18 cellular contexts compared by ENCODE assay signal in genomic region chr2:127134235-127134634, GRCh38.
"Had no signal": no experiment of that assay in that cellular context is flagged by ENCODE, and none has a peak within 500 bp of the region (broad histone marks: within the 10 kb centered on the region; RNA-seq: fewer than 3 reads in every experiment).

No MANE protein-coding gene starts in this region.

- ATAC-seq: foreskin keratinocyte, left colon had no signal

- H3K4me3 Mint-ChIP-seq: activated CD4-positive, alpha-beta memory T cell treated with anti-CD3 and anti-CD28 coated beads for 36 hours; activated naive CD4-positive, alpha-beta T cell treated with anti-CD3 and anti-CD28 coated beads, Interleukin-2, amount 50 U/mL, for 24 hours; neural progenitor cell had no signal

- H3K4me3 ChIP-seq: adrenal gland, colonic mucosa, lung, neural progenitor cell, pancreas, sigmoid colon, spleen, tibial nerve, uterus had no signal

- H3K4me1 Mint-ChIP-seq: activated naive CD4-positive, alpha-beta T cell treated with anti-CD3 and anti-CD28 coated beads, Interleukin-2, amount 50 U/mL, for 24 hours; neural progenitor cell had no signal

- H3K27ac ChIP-seq: colonic mucosa, foreskin keratinocyte, neural progenitor cell, pancreas, sigmoid colon, spleen, uterus had no signal

- H3K9me3 Mint-ChIP-seq: activated CD4-positive, alpha-beta memory T cell treated with anti-CD3 and anti-CD28 coated beads for 36 hours; activated naive CD4-positive, alpha-beta T cell treated with anti-CD3 and anti-CD28 coated beads, Interleukin-2, amount 50 U/mL, for 24 hours had no signal

- H3K27me3 ChIP-seq: adrenal gland, colonic mucosa, foreskin keratinocyte, neural progenitor cell, pancreas, sigmoid colon, spleen, tibial nerve, uterus had no signal

- H3K27me3 Mint-ChIP-seq: activated CD4-positive, alpha-beta memory T cell treated with anti-CD3 and anti-CD28 coated beads for 36 hours had no signal

- H3K27ac Mint-ChIP-seq: activated CD4-positive, alpha-beta memory T cell treated with anti-CD3 and anti-CD28 coated beads for 36 hours; activated naive CD4-positive, alpha-beta T cell treated with anti-CD3 and anti-CD28 coated beads, Interleukin-2, amount 50 U/mL, for 24 hours; neural progenitor cell had no signal

- DNase-seq: activated CD4-positive, alpha-beta memory T cell treated with anti-CD3 and anti-CD28 coated beads for 36 hours; activated effector memory CD4-positive, alpha-beta T cell treated with anti-CD3 and anti-CD28 coated beads, Interleukin-2, amount 50 U/mL, for 16 hours; activated T-cell treated with anti-CD3 and anti-CD28 coated beads, Interleukin-2, amount 50 U/mL, for 48 hours; effector CD4-positive, alpha-beta T cell; foreskin keratinocyte; left colon; midbrain; pancreas; sigmoid colon; spleen; T-helper 9 cell; uterus had no signal

- H3K36me3 Mint-ChIP-seq: activated CD4-positive, alpha-beta memory T cell treated with anti-CD3 and anti-CD28 coated beads for 36 hours; activated naive CD4-positive, alpha-beta T cell treated with anti-CD3 and anti-CD28 coated beads, Interleukin-2, amount 50 U/mL, for 24 hours had no signal
